ENCODE assay signal across 8 cellular contexts in the genomic region with DNA sequence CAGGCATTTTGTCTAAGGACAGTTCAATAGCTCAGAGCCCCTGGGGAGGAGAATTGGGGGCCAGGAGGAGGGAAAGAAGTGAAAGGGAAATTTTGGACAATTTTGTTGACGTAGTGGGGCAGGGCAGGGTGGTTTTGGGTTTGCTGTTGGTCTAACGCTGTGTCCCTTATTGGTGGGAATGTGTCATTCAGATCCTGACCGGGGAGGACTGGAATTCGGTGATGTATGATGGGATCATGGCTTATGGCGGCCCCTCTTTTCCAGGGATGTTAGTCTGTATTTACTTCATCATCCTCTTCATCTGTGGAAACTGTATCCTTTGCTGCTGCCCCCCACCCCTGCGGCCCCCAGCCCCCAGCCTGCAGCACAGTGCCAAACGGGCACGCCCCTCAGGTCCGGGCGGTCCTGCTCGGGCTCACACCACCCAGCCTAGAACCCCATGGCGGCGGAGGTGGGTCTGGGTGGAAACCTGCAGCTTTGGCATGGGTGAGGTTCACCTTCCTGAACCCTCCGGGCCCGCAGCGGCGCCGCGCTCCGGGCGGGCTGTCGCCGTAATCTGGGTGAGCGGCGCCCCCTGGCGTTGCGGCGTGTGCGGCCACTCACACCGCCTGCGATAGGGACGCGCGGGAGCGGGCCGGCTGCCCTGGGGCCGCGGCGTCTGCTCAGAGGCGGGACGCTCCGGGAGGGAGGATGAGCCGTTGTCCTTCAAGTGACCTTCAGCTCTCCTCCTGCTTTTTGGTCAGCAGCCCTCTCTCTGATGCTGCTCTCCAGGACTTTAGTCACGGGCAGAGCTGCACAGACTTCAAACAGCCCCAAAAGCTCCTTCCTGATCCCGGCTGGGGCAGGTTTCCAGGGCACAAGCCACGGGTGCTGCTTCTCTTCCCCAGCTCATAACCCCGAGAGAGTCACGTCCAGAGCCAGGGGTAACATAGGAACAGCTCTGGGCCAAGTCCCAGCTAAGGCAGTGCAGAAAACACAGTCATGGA.
DNase-seq lines count a peak whose midpoint lies in the region; ATAC-seq and TF ChIP-seq lines count a peak whose summit lies in the region.

No MANE protein-coding gene starts in this region.

- no peaks in the 10 kb centered on the region for H3K9me3 ChIP-seq in BLaER1
- H3K9me3 ChIP-seq in HAP-1 = no peaks in the 10 kb centered on the region
- no peaks in the 10 kb centered on the region for H3K9me3 ChIP-seq in OCI-LY7 (ENCODE audit: low read length)
- no peaks in the 10 kb centered on the region for H3K9me3 ChIP-seq in osteoblast (ENCODE audit: low read depth, low read length)

- no peak overlapping the region for H3K9ac ChIP-seq in BLaER1

- peak overlapping the region; percentile 62 for H3K4me2 ChIP-seq in BLaER1
- H3K4me2 ChIP-seq in OCI-LY7 (ENCODE audit: low read length) = no peak overlapping the region
- H3K4me2 ChIP-seq in osteoblast (ENCODE audit: insufficient read depth, low read length) = peak overlapping the region; percentile 74

- in situ Hi-C loops in HAP-1 (cut with MboI; ENCODE audit: low sequenced_read_pairs) = loop anchor here (10.0 to 25.0 kb wide), 2 partner anchors 528 to 946 kb away; a partner anchor contains a TSS

- peak; percentile 28 to 82 for DNase-seq in HAP-1 (ENCODE audit: low spot score in 2 of 2)
- peak; percentile 48 for DNase-seq in OCI-LY7 (ENCODE audit: low spot score)
- peak; percentile 4 for DNase-seq in activated gamma-delta T cell treated with anti-CD3 and anti-CD28 coated beads, Interleukin-2, amount 50 U/mL, for 16 hours (ENCODE audit: low read depth)
- DNase-seq in germinal center (ENCODE audit: low spot score) = peak; percentile 65
- DNase-seq in osteoblast (ENCODE audit: insufficient read length, low spot score, missing footprints) = peak; percentile 97

- intact Hi-C loops in OCI-LY7 (cut with micrococcal nuclease; ENCODE audit: unreplicated experiment) = loop anchor here (2.0 to 5.0 kb wide), 3 partner anchors 291 to 786 kb away; no protein-coding TSS in a partner anchor

- H3K4me1 ChIP-seq in BLaER1 = peaks cover 20% of the 10 kb centered on the region
- no peaks in the 10 kb centered on the region for H3K4me1 ChIP-seq in HAP-1
- H3K4me1 ChIP-seq in OCI-LY7 (ENCODE audit: insufficient read depth, low read length, poor library complexity, severe bottlenecking) = no peaks in the 10 kb centered on the region
- peaks cover 17% of the 10 kb centered on the region for H3K4me1 ChIP-seq in osteoblast (ENCODE audit: insufficient read depth, low read length)

- no TSS peak for BruUV-seq in OCI-LY7 (replicated peaks; lab: Mats Ljungman, UMichigan)

- TF ChIP-seq CTCF in OCI-LY7 (conservative IDR thresholded peaks at IDR 0.05; ENCODE audit: low read length) (peak; percentile 72), osteoblast (IDR thresholded peaks at IDR 0.05; ENCODE audit: extremely low read depth, low read depth, low read length) (peak; percentile 61)

- H2AFZ ChIP-seq in OCI-LY7 (ENCODE audit: low read length) = no peak overlapping the region
- peak overlapping the region; percentile 25 for H2AFZ ChIP-seq in osteoblast (ENCODE audit: low read length)

- no peaks in the 10 kb centered on the region for H3K36me3 ChIP-seq in BLaER1
- H3K36me3 ChIP-seq in HAP-1 (replicated peaks) = no peaks in the 10 kb centered on the region
- H3K36me3 ChIP-seq in OCI-LY7 (ENCODE audit: insufficient read depth, low read length) = no peaks in the 10 kb centered on the region
- peaks cover 9% of the 10 kb centered on the region for H3K36me3 ChIP-seq in osteoblast (ENCODE audit: insufficient read depth, low read length)

- POLR2A ChIA-PET in OCI-LY7 (lab: Charles Lee) = no interaction called here

- CTCF ChIA-PET in OCI-LY7 (lab: Charles Lee; ENCODE audit: unreplicated experiment) = no interaction called here

- H4K20me1 ChIP-seq in BLaER1 = no peaks in the 10 kb centered on the region
- no peaks in the 10 kb centered on the region for H4K20me1 ChIP-seq in OCI-LY7 (ENCODE audit: insufficient read depth, low read length)
- H4K20me1 ChIP-seq in osteoblast (ENCODE audit: insufficient read depth, low read length) = no peaks in the 10 kb centered on the region

- no peaks in the 10 kb centered on the region for H3K9me2 ChIP-seq in OCI-LY7 (ENCODE audit: insufficient read depth, low read length)

- H3K79me2 ChIP-seq in OCI-LY7 (ENCODE audit: insufficient read depth, low read depth, low read length) = no peaks in the 10 kb centered on the region
- H3K79me2 ChIP-seq in osteoblast (ENCODE audit: insufficient read depth, low read length) = no peaks in the 10 kb centered on the region

- H3K4me3 ChIP-seq in BLaER1 (no peak overlapping the region), HAP-1 (no peak overlapping the region), OCI-LY7 (ENCODE audit: low read depth, low read length, poor library complexity, severe bottlenecking) (no peak overlapping the region), osteoblast (ENCODE audit: insufficient read depth, low read length) (peak overlapping the region; percentile 52)

- no peak overlapping the region for H3K27ac ChIP-seq in BLaER1
- no peak overlapping the region for H3K27ac ChIP-seq in OCI-LY7 (ENCODE audit: low read depth, low read length, poor library complexity, severe bottlenecking)
- H3K27ac ChIP-seq in osteoblast (ENCODE audit: low read depth, low read length) = peak overlapping the region; percentile 36

- ATAC-seq in HG03565 (IDR thresholded peaks at IDR 0.05; ENCODE audit: unreplicated experiment) = no peak
- no peak for ATAC-seq in GM21526 (IDR thresholded peaks at IDR 0.05; ENCODE audit: low FRiP score, unreplicated experiment)

- H3K27me3 ChIP-seq in BLaER1 (peaks cover 21% of the 10 kb centered on the region), HAP-1 (ENCODE audit: low read depth) (peaks cover 16% of the 10 kb centered on the region; the same call in 1 of the 2 replicates), osteoblast (ENCODE audit: insufficient read depth, low read length) (no peaks in the 10 kb centered on the region)

Comparison
In these comparisons a context has a peak if more than half of its experiments do, and no peak if none do; other contexts are left out.
1. DNase-seq: peak in every context shown above with its lines; median percentile 97 in osteoblast; 65 in germinal center; 55 in HAP-1; 48 in OCI-LY7; 4 in activated gamma-delta T cell treated with anti-CD3 and anti-CD28 coated beads, Interleukin-2, amount 50 U/mL, for 16 hours.